In the genomic region with DNA sequence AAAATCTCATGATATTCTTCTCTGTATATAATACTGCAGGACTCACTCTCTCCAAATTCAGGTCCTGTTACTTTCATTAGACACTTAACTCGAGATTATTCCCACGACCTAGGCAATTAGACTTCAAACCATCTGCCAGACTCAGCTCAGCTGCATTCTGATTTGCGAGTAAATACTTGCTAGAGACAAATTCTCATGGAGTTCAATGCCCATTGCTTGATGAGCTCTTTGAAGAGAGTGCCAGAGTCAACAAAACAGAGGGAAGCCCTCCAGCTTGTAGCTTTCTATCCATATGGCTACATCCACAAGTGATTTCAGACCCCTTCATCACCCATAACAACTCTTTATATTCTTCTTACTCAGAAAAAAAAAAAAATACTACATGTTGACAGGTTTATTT, we compare ENCODE assay signal across 19 cellular contexts.
A peak's percentile ranks its signal among the peaks of the same experiment; 100 is the strongest.
DNase-seq lines count a peak whose midpoint lies in the region; ATAC-seq lines count a peak whose summit lies in the region.
"Had no signal": no experiment of that assay in that cellular context is flagged by ENCODE, and none has a peak within 500 bp of the region (broad histone marks: within the 10 kb centered on the region; RNA-seq: fewer than 3 reads in every experiment).

No MANE protein-coding gene starts in this region.

- DNase-seq in DMS79 (lab: John Stamatoyannopoulos, UW), result peak; percentile 96
- DNase-seq in NCI-H1694 (lab: John Stamatoyannopoulos, UW), result peak; percentile 100
- DNase-seq in NCI-H510A (lab: John Stamatoyannopoulos, UW), result peak; percentile 13
- DNase-seq in astrocyte of the hippocampus (ENCODE audit: low read depth, low spot score), result peak; percentile 34
- DNase-seq in posterior cingulate gyrus, result no peak
- DNase-seq: activated CD4-positive, alpha-beta T cell treated with anti-CD3 and anti-CD28 coated beads for 48 hours; activated naive CD4-positive, alpha-beta T cell treated with anti-CD3 and anti-CD28 coated beads, Interleukin-2, amount 50 U/mL, for 16 hours; activated T-cell treated with anti-CD3 and anti-CD28 coated beads, Interleukin-2, amount 50 U/mL, for 72 hours; MV-4-11; naive B cell; NCI-H526 treated with DMSO at 0.1 percent for 48 hours; stimulated activated CD4-positive, alpha-beta T cell treated with anti-CD3 and anti-CD28 coated beads, Interleukin-4, amount 100 ng/mL, for 1 hour; stimulated activated naive CD4-positive, alpha-beta T cell; T-helper 2 cell; testis had no signal

- ATAC-seq in HG02571 (IDR thresholded peaks at IDR 0.05; ENCODE audit: unreplicated experiment) (no peak), HG02870 (IDR thresholded peaks at IDR 0.05; ENCODE audit: unreplicated experiment) (no peak)
- ATAC-seq: activated T-cell treated with anti-CD3 and anti-CD28 coated beads, Interleukin-2, amount 50 U/mL, for 72 hours; HCT116; Panc1 had no signal

- intact Hi-C loops in posterior cingulate gyrus (cut with DNase I), result no loop called here

Comparison
In these comparisons a context has a peak if more than half of its experiments do, and no peak if none do; other contexts are left out.
1. DNase-seq: peak in DMS79 (single experiment), NCI-H1694 (single experiment), NCI-H510A (single experiment) and astrocyte of the hippocampus (single experiment); none in posterior cingulate gyrus (0 of 10).